ENCODE assay signal across 24 cellular contexts in the genomic region with DNA sequence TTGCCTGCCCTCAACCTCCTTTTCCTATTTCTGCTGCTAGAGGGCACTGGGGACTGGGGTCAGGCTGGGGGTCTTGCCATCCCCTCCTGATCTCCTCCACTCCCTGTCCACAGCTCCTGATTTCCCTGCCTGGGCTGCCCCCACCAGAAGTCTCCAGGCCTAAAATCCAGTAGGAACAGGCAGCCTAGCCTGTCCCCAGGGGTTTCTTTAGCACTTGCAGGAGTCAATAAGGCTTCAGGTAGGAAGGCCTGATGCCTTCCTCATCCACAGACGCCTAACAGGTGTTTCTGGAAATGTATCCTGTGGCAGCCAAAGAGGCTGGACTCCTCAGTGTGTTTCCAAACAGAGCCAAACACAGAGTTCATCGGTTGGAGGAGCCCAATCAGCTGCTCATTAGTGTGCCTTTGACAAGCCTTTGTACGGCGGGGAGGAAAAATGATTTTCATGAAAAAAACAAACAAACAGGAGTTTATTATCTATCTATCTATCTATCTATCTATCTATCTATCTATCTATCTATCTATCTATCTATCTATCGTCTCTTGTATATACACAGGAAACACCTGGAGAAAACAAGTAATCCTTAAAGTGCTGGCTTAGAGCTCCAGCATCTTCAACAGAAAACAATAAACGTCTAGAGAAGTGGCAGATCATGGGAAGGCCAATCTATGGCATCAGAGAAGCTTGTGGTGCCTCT. TPM values are rescaled to one million over a fixed set of nuclear protein-coding genes. Genes with fewer than 3 reads are reported as not detected.
"Had no signal": no experiment of that assay in that cellular context is flagged by ENCODE, and none has a peak within 500 bp of the region (broad histone marks: within the 10 kb centered on the region; RNA-seq: fewer than 3 reads in every experiment).

No MANE protein-coding gene starts in this region.

- H3K4me3 ChIP-seq: colonic mucosa, heart left ventricle, lower lobe of right lung, ovary, testis, transverse colon had no signal

- DNase-seq: activated CD4-positive, alpha-beta memory T cell treated with anti-CD3 and anti-CD28 coated beads, Interleukin-2, amount 10 ng/mL, durations not matched to agents 7 days and 5 days; activated CD4-positive, alpha-beta T cell treated with anti-CD3 and anti-CD28 coated beads, Interleukin-2, amount 10 ng/mL, durations not matched to agents 24 days and 14 days; activated CD4-positive, CD25-positive, alpha-beta regulatory T cell treated with anti-CD3 and anti-CD28 coated beads, Interleukin-2, amount 50 U/mL, for 72 hours; activated effector memory CD4-positive, alpha-beta T cell treated with Interleukin-2 at 50 U/mL for 16 hours; activated naive CD4-positive, alpha-beta T cell treated with Interleukin-2 at 50 U/mL for 16 hours; anterior cingulate cortex; cerebellar nuclear complex; colonic mucosa; effector CD8-positive, alpha-beta T cell; erythroblast; foreskin fibroblast; heart left ventricle; lower lobe of right lung; nephron progenitor cell; retina; stimulated activated naive CD4-positive, alpha-beta T cell treated with Interleukin-2 at 50 U/mL for 16 hours; T-helper 2 cell; testis; transverse colon had no signal

- H3K27me3 ChIP-seq: colonic mucosa, heart left ventricle, ovary, testis, transverse colon had no signal

- H3K4me1 Mint-ChIP-seq: nephron progenitor cell had no signal

- H3K9me3 ChIP-seq: colonic mucosa, heart left ventricle, lower lobe of right lung, ovary, testis, transverse colon had no signal

- H3K9me3 Mint-ChIP-seq: activated CD4-positive, alpha-beta memory T cell treated with anti-CD3 and anti-CD28 coated beads, Interleukin-2, amount 10 ng/mL, durations not matched to agents 7 days and 5 days; activated CD4-positive, alpha-beta T cell treated with anti-CD3 and anti-CD28 coated beads, Interleukin-2, amount 10 ng/mL, durations not matched to agents 24 days and 14 days; nephron progenitor cell had no signal

- H3K36me3 Mint-ChIP-seq: activated naive CD8-positive, alpha-beta T cell had no signal

- H3K27ac ChIP-seq: colonic mucosa, heart left ventricle, lower lobe of right lung, ovary, testis, transverse colon had no signal

- H3K4me3 Mint-ChIP-seq: activated CD4-positive, alpha-beta memory T cell treated with anti-CD3 and anti-CD28 coated beads, Interleukin-2, amount 10 ng/mL, durations not matched to agents 7 days and 5 days; activated CD4-positive, alpha-beta T cell treated with anti-CD3 and anti-CD28 coated beads, Interleukin-2, amount 10 ng/mL, durations not matched to agents 24 days and 14 days; activated naive CD8-positive, alpha-beta T cell; nephron progenitor cell had no signal

- H3K27me3 Mint-ChIP-seq: activated naive CD8-positive, alpha-beta T cell had no signal

- H3K36me3 ChIP-seq: colonic mucosa, heart left ventricle, lower lobe of right lung, ovary, transverse colon had no signal

- H3K27ac Mint-ChIP-seq: activated CD4-positive, alpha-beta memory T cell treated with anti-CD3 and anti-CD28 coated beads, Interleukin-2, amount 10 ng/mL, durations not matched to agents 7 days and 5 days; activated CD4-positive, alpha-beta T cell treated with anti-CD3 and anti-CD28 coated beads, Interleukin-2, amount 10 ng/mL, durations not matched to agents 24 days and 14 days; activated naive CD8-positive, alpha-beta T cell; nephron progenitor cell; progenitor cell of endocrine pancreas had no signal

- ATAC-seq: heart left ventricle, left lobe of liver, lower lobe of right lung had no signal

- H3K4me1 ChIP-seq: colonic mucosa, testis had no signal

RNA-seq across cellular contexts. Expression of a gene that starts 3.7 kb away (rescaled TPM):
- total RNA-seq: activated CD4-positive, alpha-beta memory T cell treated with anti-CD3 and anti-CD28 coated beads, Interleukin-2, amount 10 ng/mL, durations not matched to agents 7 days and 5 days; activated CD4-positive, alpha-beta T cell treated with anti-CD3 and anti-CD28 coated beads, Interleukin-2, amount 10 ng/mL, durations not matched to agents 24 days and 14 days; kidney epithelial cell; left lobe of liver; lower lobe of right lung; progenitor cell of endocrine pancreas; transverse colon had no signal

RNA-seq across cellular contexts. Expression of a gene that starts 21.3 kb away (rescaled TPM):
- total RNA-seq: activated CD4-positive, alpha-beta memory T cell treated with anti-CD3 and anti-CD28 coated beads, Interleukin-2, amount 10 ng/mL, durations not matched to agents 7 days and 5 days; activated CD4-positive, alpha-beta T cell treated with anti-CD3 and anti-CD28 coated beads, Interleukin-2, amount 10 ng/mL, durations not matched to agents 24 days and 14 days; kidney epithelial cell; left lobe of liver; progenitor cell of endocrine pancreas; testis; transverse colon had no signal

RNA-seq across cellular contexts. Expression of a gene that starts 40.2 kb away (rescaled TPM):
- total RNA-seq: progenitor cell of endocrine pancreas, transverse colon had no signal
